In genomic region chr9:81193362-81194339, GRCh38 we compare ENCODE assay signal across 14 cellular contexts.
"Had no signal": no experiment of that assay in that cellular context is flagged by ENCODE, and none has a peak within 500 bp of the region (broad histone marks: within the 10 kb centered on the region; RNA-seq: fewer than 3 reads in every experiment).

No MANE protein-coding gene starts in this region.

- H3K27me3 ChIP-seq: hepatocyte, ovary had no signal

- H3K9me3 ChIP-seq: ovary had no signal

- H3K27ac ChIP-seq: hepatocyte, ovary had no signal

- H3K4me3 Mint-ChIP-seq: activated CD4-positive, alpha-beta T cell treated with anti-CD3 and anti-CD28 coated beads, Interleukin-2, amount 10 ng/mL, durations not matched to agents 7 days and 5 days; activated naive CD4-positive, alpha-beta T cell treated with anti-CD3 and anti-CD28 coated beads, Interleukin-2, amount 50 U/mL, for 24 hours; brain; dendritic cell treated with granulocyte-macrophage colony-stimulating factor and Interleukin-4, amounts not matched to agents 40 ng/mL and 50 ng/mL, for 4 days; nephron progenitor cell had no signal

- H3K27me3 Mint-ChIP-seq: activated CD4-positive, alpha-beta T cell treated with anti-CD3 and anti-CD28 coated beads, Interleukin-2, amount 10 ng/mL, durations not matched to agents 7 days and 5 days; activated naive CD4-positive, alpha-beta T cell treated with anti-CD3 and anti-CD28 coated beads, Interleukin-2, amount 50 U/mL, for 24 hours; dendritic cell treated with granulocyte-macrophage colony-stimulating factor and Interleukin-4, amounts not matched to agents 40 ng/mL and 50 ng/mL, for 4 days had no signal

- H3K4me3 ChIP-seq: hepatocyte, ovary had no signal

- H3K36me3 ChIP-seq: ovary had no signal

- H3K4me1 Mint-ChIP-seq: activated CD4-positive, alpha-beta T cell treated with anti-CD3 and anti-CD28 coated beads, Interleukin-2, amount 10 ng/mL, durations not matched to agents 7 days and 5 days; activated naive CD4-positive, alpha-beta T cell treated with anti-CD3 and anti-CD28 coated beads, Interleukin-2, amount 50 U/mL, for 24 hours; brain had no signal

- H3K36me3 Mint-ChIP-seq: activated naive CD4-positive, alpha-beta T cell treated with anti-CD3 and anti-CD28 coated beads, Interleukin-2, amount 50 U/mL, for 24 hours had no signal

- H3K27ac Mint-ChIP-seq: activated CD4-positive, alpha-beta T cell treated with anti-CD3 and anti-CD28 coated beads, Interleukin-2, amount 10 ng/mL, durations not matched to agents 7 days and 5 days; activated naive CD4-positive, alpha-beta T cell treated with anti-CD3 and anti-CD28 coated beads, Interleukin-2, amount 50 U/mL, for 24 hours; brain; dendritic cell treated with granulocyte-macrophage colony-stimulating factor and Interleukin-4, amounts not matched to agents 40 ng/mL and 50 ng/mL, for 4 days; nephron progenitor cell had no signal

- DNase-seq: activated CD4-positive, alpha-beta T cell treated with anti-CD3 and anti-CD28 coated beads, Interleukin-2, amount 10 ng/mL, durations not matched to agents 7 days and 5 days; activated CD4-positive, CD25-positive, alpha-beta regulatory T cell; activated effector memory CD4-positive, alpha-beta T cell treated with Interleukin-2 at 50 U/mL for 16 hours; amygdala; cerebellar nuclear complex; mesendoderm; nephron progenitor cell; ovary; stimulated activated CD4-positive, alpha-beta T cell treated with anti-CD3 and anti-CD28 coated beads, Interleukin-15, amount 100 ng/mL, for 24 hours; stimulated activated CD4-positive, alpha-beta T cell treated with anti-CD3 and anti-CD28 coated beads, Interleukin-4, amount 100 ng/mL, for 4 hours had no signal
